1 cellular context compared by ENCODE assay signal in genomic region chr4:163195247-163195765, GRCh38.
TF ChIP-seq lines count a peak whose summit lies in the region.

No MANE protein-coding gene starts in this region.

TF ChIP-seq in K562, 482 proteins besides CTCF, POLR2A, EP300 and RAD21 (continued from another document and continues in another):
- TF ChIP-seq, protein P1, sequence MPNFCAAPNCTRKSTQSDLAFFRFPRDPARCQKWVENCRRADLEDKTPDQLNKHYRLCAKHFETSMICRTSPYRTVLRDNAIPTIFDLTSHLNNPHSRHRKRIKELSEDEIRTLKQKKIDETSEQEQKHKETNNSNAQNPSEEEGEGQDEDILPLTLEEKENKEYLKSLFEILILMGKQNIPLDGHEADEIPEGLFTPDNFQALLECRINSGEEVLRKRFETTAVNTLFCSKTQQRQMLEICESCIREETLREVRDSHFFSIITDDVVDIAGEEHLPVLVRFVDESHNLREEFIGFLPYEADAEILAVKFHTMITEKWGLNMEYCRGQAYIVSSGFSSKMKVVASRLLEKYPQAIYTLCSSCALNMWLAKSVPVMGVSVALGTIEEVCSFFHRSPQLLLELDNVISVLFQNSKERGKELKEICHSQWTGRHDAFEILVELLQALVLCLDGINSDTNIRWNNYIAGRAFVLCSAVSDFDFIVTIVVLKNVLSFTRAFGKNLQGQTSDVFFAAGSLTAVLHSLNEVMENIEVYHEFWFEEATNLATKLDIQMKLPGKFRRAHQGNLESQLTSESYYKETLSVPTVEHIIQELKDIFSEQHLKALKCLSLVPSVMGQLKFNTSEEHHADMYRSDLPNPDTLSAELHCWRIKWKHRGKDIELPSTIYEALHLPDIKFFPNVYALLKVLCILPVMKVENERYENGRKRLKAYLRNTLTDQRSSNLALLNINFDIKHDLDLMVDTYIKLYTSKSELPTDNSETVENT (CRISPR knock-in tag; IDR thresholded peaks at IDR 0.05): no peak
- TF ChIP-seq NFATC3 (IDR thresholded peaks at IDR 0.05) (0 out of 2 replicates have a peak, but pooled peaks have one; percentile 53), NFE2L1 (tag; IDR thresholded peaks at IDR 0.05; ENCODE audit: borderline replicate concordance, low read depth) (no peak), NCOR1 (IDR thresholded peaks at IDR 0.05) (peak; percentile 99), COPS2 (conservative IDR thresholded peaks at IDR 0.05) (no peak), ATF1 (CRISPR knock-in tag; IDR thresholded peaks at IDR 0.05) (no peak), ATF1 (tag; IDR thresholded peaks at IDR 0.05) (peak; percentile 78), POLR3A (IDR thresholded peaks at IDR 0.05; ENCODE audit: borderline replicate concordance, extremely low read depth, insufficient read depth, insufficient read length) (no peak), NR2C1 (IDR thresholded peaks at IDR 0.05) (peak; percentile 67), NR2C1 (tag; IDR thresholded peaks at IDR 0.05) (peak; percentile 83), KDM4B (IDR thresholded peaks at IDR 0.05; ENCODE audit: borderline replicate concordance in 2 of 2, low read depth in 1 of 2) (no peak), RFX7 (CRISPR knock-in tag; IDR thresholded peaks at IDR 0.05) (no peak), ZNF780A (CRISPR knock-in tag; IDR thresholded peaks at IDR 0.05) (no peak), ZNF583 (CRISPR knock-in tag; IDR thresholded peaks at IDR 0.05) (peak; percentile 85; the same call in 1 of the 2 replicates), HNRNPL (IDR thresholded peaks at IDR 0.05; ENCODE audit: low read depth, low read length) (no peak), ZBTB2 (IDR thresholded peaks at IDR 0.05) (peak; percentile 80; the same call in 1 of the 2 replicates), ZNF41 (CRISPR knock-in tag; conservative IDR thresholded peaks at IDR 0.05) (peak; percentile 28; the same call in 1 of the 2 replicates), ZNF253 (CRISPR knock-in tag; conservative IDR thresholded peaks at IDR 0.05) (no peak), ZNF133 (CRISPR knock-in tag; IDR thresholded peaks at IDR 0.05) (no peak), ZBTB17 (CRISPR knock-in tag; IDR thresholded peaks at IDR 0.05) (peak; percentile 33; the same call in 1 of the 2 replicates), ZNF77 (CRISPR knock-in tag; IDR thresholded peaks at IDR 0.05) (no peak), ARID2 (IDR thresholded peaks at IDR 0.05) (no peak), CREBBP (IDR thresholded peaks at IDR 0.05; ENCODE audit: low read depth, low read length) (no peak), EP400 (IDR thresholded peaks at IDR 0.05) (peak; percentile 57), NCOA2 (IDR thresholded peaks at IDR 0.05; ENCODE audit: partially characterized antibody in 2 of 2) (peak; percentile 73 to 81), ZNF175 (CRISPR knock-in tag; IDR thresholded peaks at IDR 0.05; ENCODE audit: low read depth) (peak; percentile 94), SETDB1 (IDR thresholded peaks at IDR 0.05; ENCODE audit: low read length) (no peak), BHLHE40 (IDR thresholded peaks at IDR 0.05; ENCODE audit: low read length) (peak; percentile 62; the same call in 1 of the 2 replicates), MCM3 (IDR thresholded peaks at IDR 0.05) (no peak), RFX1 (IDR thresholded peaks at IDR 0.05) (0 out of 2 replicates have a peak, but pooled peaks have one; percentile 10), NEUROD1 (IDR thresholded peaks at IDR 0.05; ENCODE audit: borderline replicate concordance, low read depth, low read length, partially characterized antibody) (peak; percentile 42), ZNF146 (CRISPR knock-in tag; IDR thresholded peaks at IDR 0.05; ENCODE audit: unreplicated experiment) (no peak), SAP30 (IDR thresholded peaks at IDR 0.05; ENCODE audit: borderline replicate concordance, insufficient read depth, low read depth, low read length, poor library complexity, severe bottlenecking) (no peak), HIVEP1 (CRISPR knock-in tag; IDR thresholded peaks at IDR 0.05) (peak; percentile 17; the same call in 1 of the 2 replicates)
- TF ChIP-seq, protein P2, sequence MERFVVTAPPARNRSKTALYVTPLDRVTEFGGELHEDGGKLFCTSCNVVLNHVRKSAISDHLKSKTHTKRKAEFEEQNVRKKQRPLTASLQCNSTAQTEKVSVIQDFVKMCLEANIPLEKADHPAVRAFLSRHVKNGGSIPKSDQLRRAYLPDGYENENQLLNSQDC (CRISPR knock-in tag; IDR thresholded peaks at IDR 0.05): no peak
- TF ChIP-seq, protein P3, sequence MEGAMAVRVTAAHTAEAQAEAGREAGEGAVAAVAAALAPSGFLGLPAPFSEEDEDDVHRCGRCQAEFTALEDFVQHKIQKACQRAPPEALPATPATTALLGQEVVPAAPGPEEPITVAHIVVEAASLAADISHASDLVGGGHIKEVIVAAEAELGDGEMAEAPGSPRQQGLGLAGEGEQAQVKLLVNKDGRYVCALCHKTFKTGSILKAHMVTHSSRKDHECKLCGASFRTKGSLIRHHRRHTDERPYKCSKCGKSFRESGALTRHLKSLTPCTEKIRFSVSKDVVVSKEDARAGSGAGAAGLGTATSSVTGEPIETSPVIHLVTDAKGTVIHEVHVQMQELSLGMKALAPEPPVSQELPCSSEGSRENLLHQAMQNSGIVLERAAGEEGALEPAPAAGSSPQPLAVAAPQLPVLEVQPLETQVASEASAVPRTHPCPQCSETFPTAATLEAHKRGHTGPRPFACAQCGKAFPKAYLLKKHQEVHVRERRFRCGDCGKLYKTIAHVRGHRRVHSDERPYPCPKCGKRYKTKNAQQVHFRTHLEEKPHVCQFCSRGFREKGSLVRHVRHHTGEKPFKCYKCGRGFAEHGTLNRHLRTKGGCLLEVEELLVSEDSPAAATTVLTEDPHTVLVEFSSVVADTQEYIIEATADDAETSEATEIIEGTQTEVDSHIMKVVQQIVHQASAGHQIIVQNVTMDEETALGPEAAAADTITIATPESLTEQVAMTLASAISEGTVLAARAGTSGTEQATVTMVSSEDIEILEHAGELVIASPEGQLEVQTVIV (CRISPR knock-in tag; IDR thresholded peaks at IDR 0.05; ENCODE audit: borderline replicate concordance): no peak
- TF ChIP-seq, protein P4, sequence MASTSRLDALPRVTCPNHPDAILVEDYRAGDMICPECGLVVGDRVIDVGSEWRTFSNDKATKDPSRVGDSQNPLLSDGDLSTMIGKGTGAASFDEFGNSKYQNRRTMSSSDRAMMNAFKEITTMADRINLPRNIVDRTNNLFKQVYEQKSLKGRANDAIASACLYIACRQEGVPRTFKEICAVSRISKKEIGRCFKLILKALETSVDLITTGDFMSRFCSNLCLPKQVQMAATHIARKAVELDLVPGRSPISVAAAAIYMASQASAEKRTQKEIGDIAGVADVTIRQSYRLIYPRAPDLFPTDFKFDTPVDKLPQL (IDR thresholded peaks at IDR 0.05; ENCODE audit: extremely low read depth, insufficient read length): no peak
- TF ChIP-seq, protein P5, sequence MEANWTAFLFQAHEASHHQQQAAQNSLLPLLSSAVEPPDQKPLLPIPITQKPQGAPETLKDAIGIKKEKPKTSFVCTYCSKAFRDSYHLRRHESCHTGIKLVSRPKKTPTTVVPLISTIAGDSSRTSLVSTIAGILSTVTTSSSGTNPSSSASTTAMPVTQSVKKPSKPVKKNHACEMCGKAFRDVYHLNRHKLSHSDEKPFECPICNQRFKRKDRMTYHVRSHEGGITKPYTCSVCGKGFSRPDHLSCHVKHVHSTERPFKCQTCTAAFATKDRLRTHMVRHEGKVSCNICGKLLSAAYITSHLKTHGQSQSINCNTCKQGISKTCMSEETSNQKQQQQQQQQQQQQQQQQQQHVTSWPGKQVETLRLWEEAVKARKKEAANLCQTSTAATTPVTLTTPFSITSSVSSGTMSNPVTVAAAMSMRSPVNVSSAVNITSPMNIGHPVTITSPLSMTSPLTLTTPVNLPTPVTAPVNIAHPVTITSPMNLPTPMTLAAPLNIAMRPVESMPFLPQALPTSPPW (CRISPR knock-in tag; IDR thresholded peaks at IDR 0.05): peak; percentile 99
- TF ChIP-seq, protein P6, sequence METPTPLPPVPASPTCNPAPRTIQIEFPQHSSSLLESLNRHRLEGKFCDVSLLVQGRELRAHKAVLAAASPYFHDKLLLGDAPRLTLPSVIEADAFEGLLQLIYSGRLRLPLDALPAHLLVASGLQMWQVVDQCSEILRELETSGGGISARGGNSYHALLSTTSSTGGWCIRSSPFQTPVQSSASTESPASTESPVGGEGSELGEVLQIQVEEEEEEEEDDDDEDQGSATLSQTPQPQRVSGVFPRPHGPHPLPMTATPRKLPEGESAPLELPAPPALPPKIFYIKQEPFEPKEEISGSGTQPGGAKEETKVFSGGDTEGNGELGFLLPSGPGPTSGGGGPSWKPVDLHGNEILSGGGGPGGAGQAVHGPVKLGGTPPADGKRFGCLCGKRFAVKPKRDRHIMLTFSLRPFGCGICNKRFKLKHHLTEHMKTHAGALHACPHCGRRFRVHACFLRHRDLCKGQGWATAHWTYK (CRISPR knock-in tag; IDR thresholded peaks at IDR 0.05): peak; percentile 75
- TF ChIP-seq, protein P7, sequence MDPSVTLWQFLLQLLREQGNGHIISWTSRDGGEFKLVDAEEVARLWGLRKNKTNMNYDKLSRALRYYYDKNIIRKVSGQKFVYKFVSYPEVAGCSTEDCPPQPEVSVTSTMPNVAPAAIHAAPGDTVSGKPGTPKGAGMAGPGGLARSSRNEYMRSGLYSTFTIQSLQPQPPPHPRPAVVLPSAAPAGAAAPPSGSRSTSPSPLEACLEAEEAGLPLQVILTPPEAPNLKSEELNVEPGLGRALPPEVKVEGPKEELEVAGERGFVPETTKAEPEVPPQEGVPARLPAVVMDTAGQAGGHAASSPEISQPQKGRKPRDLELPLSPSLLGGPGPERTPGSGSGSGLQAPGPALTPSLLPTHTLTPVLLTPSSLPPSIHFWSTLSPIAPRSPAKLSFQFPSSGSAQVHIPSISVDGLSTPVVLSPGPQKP (CRISPR knock-in tag; IDR thresholded peaks at IDR 0.05): no peak
- TF ChIP-seq, protein P8, sequence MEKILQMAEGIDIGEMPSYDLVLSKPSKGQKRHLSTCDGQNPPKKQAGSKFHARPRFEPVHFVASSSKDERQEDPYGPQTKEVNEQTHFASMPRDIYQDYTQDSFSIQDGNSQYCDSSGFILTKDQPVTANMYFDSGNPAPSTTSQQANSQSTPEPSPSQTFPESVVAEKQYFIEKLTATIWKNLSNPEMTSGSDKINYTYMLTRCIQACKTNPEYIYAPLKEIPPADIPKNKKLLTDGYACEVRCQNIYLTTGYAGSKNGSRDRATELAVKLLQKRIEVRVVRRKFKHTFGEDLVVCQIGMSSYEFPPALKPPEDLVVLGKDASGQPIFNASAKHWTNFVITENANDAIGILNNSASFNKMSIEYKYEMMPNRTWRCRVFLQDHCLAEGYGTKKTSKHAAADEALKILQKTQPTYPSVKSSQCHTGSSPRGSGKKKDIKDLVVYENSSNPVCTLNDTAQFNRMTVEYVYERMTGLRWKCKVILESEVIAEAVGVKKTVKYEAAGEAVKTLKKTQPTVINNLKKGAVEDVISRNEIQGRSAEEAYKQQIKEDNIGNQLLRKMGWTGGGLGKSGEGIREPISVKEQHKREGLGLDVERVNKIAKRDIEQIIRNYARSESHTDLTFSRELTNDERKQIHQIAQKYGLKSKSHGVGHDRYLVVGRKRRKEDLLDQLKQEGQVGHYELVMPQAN (IDR thresholded peaks at IDR 0.05; ENCODE audit: borderline replicate concordance): no peak; the same call in 1 of the 2 replicates
- TF ChIP-seq, protein P9, sequence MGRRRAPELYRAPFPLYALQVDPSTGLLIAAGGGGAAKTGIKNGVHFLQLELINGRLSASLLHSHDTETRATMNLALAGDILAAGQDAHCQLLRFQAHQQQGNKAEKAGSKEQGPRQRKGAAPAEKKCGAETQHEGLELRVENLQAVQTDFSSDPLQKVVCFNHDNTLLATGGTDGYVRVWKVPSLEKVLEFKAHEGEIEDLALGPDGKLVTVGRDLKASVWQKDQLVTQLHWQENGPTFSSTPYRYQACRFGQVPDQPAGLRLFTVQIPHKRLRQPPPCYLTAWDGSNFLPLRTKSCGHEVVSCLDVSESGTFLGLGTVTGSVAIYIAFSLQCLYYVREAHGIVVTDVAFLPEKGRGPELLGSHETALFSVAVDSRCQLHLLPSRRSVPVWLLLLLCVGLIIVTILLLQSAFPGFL (CRISPR knock-in tag; IDR thresholded peaks at IDR 0.05): no peak
